10 cellular contexts compared by ENCODE assay signal in the genomic region with DNA sequence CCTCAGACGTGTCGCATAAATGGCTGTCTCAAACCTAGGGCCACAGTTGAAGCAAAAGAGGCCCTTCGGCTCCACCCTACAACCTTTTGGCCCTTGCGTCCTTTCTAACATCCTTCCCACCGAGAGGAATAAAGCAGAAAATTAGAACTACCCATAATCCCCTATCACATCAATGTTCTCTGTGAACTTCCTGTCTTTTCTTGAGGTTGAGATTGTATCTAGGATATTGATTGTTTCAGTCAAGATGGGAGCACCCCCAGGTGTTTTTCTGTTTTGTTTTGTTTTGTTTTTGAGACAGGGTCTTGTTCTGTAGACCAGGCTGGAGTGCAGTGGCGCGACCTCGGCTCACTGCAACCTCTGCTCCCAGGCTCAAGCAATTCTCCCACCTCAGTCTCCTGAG. TPM values are rescaled to one million over a fixed set of nuclear protein-coding genes. Genes with fewer than 3 reads are reported as not detected.
A peak's percentile ranks its signal among the peaks of the same experiment; 100 is the strongest.
DNase-seq lines count a peak whose midpoint lies in the region; ATAC-seq and TF ChIP-seq lines count a peak whose summit lies in the region.
"Had no signal": no experiment of that assay in that cellular context is flagged by ENCODE, and none has a peak within 500 bp of the region (broad histone marks: within the 10 kb centered on the region; RNA-seq: fewer than 3 reads in every experiment).

No MANE protein-coding gene starts in this region.

- no peak for ATAC-seq in activated T-cell treated with anti-CD3 and anti-CD28 coated beads, Interleukin-2, amount 50 U/mL, for 4 hours
- ATAC-seq in right lobe of liver (no peak), GM21786 (IDR thresholded peaks at IDR 0.05; ENCODE audit: unreplicated experiment) (no peak)

- peak overlapping the region; percentile 72 for H3K27ac Mint-ChIP-seq in activated naive CD8-positive, alpha-beta T cell

- no peak for TF ChIP-seq POLR2A in right lobe of liver (IDR thresholded peaks at IDR 0.05)

- peaks cover 29% of the 10 kb centered on the region for H3K36me3 Mint-ChIP-seq in activated T-cell treated with anti-CD3 and anti-CD28 coated beads, Interleukin-2, amount 50 U/mL, for 4 hours (ENCODE audit: insufficient read depth)
- H3K36me3 Mint-ChIP-seq in activated naive CD8-positive, alpha-beta T cell: peaks cover 27% of the 10 kb centered on the region

- no peak for TF ChIP-seq CTCF in right lobe of liver (IDR thresholded peaks at IDR 0.05)

- H3K4me1 Mint-ChIP-seq in activated T-cell treated with anti-CD3 and anti-CD28 coated beads, Interleukin-2, amount 50 U/mL, for 4 hours (ENCODE audit: low read depth): peaks cover 93% of the 10 kb centered on the region
- peaks cover 83% of the 10 kb centered on the region for H3K4me1 Mint-ChIP-seq in activated naive CD8-positive, alpha-beta T cell (ENCODE audit: low read depth)

- H3K27me3 ChIP-seq in right lobe of liver: no peaks in the 10 kb centered on the region

- no peaks in the 10 kb centered on the region for H3K27me3 Mint-ChIP-seq in activated T-cell treated with anti-CD3 and anti-CD28 coated beads, Interleukin-2, amount 50 U/mL, for 4 hours (ENCODE audit: low read depth)
- no peaks in the 10 kb centered on the region for H3K27me3 Mint-ChIP-seq in activated naive CD8-positive, alpha-beta T cell

- DNase-seq in activated T-cell treated with anti-CD3 and anti-CD28 coated beads, Interleukin-2, amount 50 U/mL, for 4 hours: no peak
- DNase-seq in activated T-cell treated with anti-CD3 and anti-CD28 coated beads, Interleukin-2, amount 50 U/mL, for 48 hours: no peak
- DNase-seq in right lobe of liver: no peak
- DNase-seq in SW480 (ENCODE audit: low spot score): no peak
- DNase-seq in nucleus accumbens (lab: John Stamatoyannopoulos, UW): no peak
- DNase-seq: NCI-H446 had no signal

- peak overlapping the region; percentile 46 to 87 (median 76) for H3K27ac ChIP-seq in right lobe of liver
- peak overlapping the region; percentile 55 for H3K27ac ChIP-seq in temporal lobe (ENCODE audit: low read depth, low read length)

- H3K9me3 ChIP-seq in right lobe of liver: no peaks in the 10 kb centered on the region

- no peak overlapping the region for H3K4me3 ChIP-seq in right lobe of liver

- H3K4me3 Mint-ChIP-seq in activated T-cell treated with anti-CD3 and anti-CD28 coated beads, Interleukin-2, amount 50 U/mL, for 4 hours: peak overlapping the region; percentile 74
- H3K4me3 Mint-ChIP-seq in activated naive CD8-positive, alpha-beta T cell: peak overlapping the region; percentile 78

- WGBS in right lobe of liver (ENCODE audit: insufficient coverage, low coverage, low lambda C conversion rate, missing lambda C conversion rate): 57% methylated on average over 5 of the region's 8 CpGs

- H3K4me1 ChIP-seq in right lobe of liver: no peaks in the 10 kb centered on the region

- no peaks in the 10 kb centered on the region for H3K9me3 Mint-ChIP-seq in activated T-cell treated with anti-CD3 and anti-CD28 coated beads, Interleukin-2, amount 50 U/mL, for 4 hours
- no peaks in the 10 kb centered on the region for H3K9me3 Mint-ChIP-seq in activated naive CD8-positive, alpha-beta T cell (ENCODE audit: low read depth)

- intact Hi-C loops in right lobe of liver (cut with DNase I): no loop called here

- H3K36me3 ChIP-seq in right lobe of liver: no peaks in the 10 kb centered on the region

RNA-seq across cellular contexts. Expression of a gene that starts 23.6 kb away (rescaled TPM):
- 10 to 100 TPM; 31.2 to 35.5 (median 31.7) TPM for total RNA-seq in activated T-cell treated with anti-CD3 and anti-CD28 coated beads, Interleukin-2, amount 50 U/mL, for 4 hours
- 1 to 10 TPM; 3.5 to 8.1 (median 5.5) TPM for total RNA-seq in right lobe of liver
- total RNA-seq in temporal lobe: 2.7 TPM

RNA-seq across cellular contexts. Expression of a gene that starts 51.3 kb away (rescaled TPM):
- total RNA-seq in activated T-cell treated with anti-CD3 and anti-CD28 coated beads, Interleukin-2, amount 50 U/mL, for 4 hours: not detected
- not detected for total RNA-seq in right lobe of liver
- total RNA-seq in temporal lobe: not detected
- total RNA-seq: epithelial cell of proximal tubule had no signal
